In genomic region chr19:17748884-17749638, GRCh38 we compare ENCODE assay signal across 13 cellular contexts. TPM values are rescaled to one million over a fixed set of nuclear protein-coding genes. Genes with fewer than 3 reads are reported as not detected.
DNase-seq lines count a peak whose midpoint lies in the region; ATAC-seq and TF ChIP-seq lines count a peak whose summit lies in the region.
"Had no signal": no experiment of that assay in that cellular context is flagged by ENCODE, and none has a peak within 500 bp of the region (broad histone marks: within the 10 kb centered on the region; RNA-seq: fewer than 3 reads in every experiment).

No MANE protein-coding gene starts in this region.

- H3K4me2 ChIP-seq in HCT116 (ENCODE audit: low read length) = 0 out of 2 replicates have a peak overlapping the region, but pooled peaks have one; percentile 79

- H3K27ac Mint-ChIP-seq in CD4-positive, alpha-beta memory T cell = peak overlapping the region; percentile 49 to 98 (median 90)
- peak overlapping the region; percentile 64 for H3K27ac Mint-ChIP-seq in activated naive CD8-positive, alpha-beta T cell treated with anti-CD3 and anti-CD28 coated beads, Interleukin-2, amount 50 U/mL, for 24 hours
- peak overlapping the region; percentile 97 to 98 for H3K27ac Mint-ChIP-seq in natural killer cell treated with Interleukin-12 subunit alpha and Interleukin-12 subunit beta and Interleukin-15 and Interleukin-18, amount 100 ng/mL, for 72 hours

- peak overlapping the region; percentile 6 to 59 for H3K4me3 ChIP-seq in CD4-positive, alpha-beta memory T cell (ENCODE audit: low read length in 2 of 2)
- H3K4me3 ChIP-seq in HCT116 (replicated peaks in 1 of 2; ENCODE audit: low read depth in 1 of 2, low read length in 2 of 2) = no peak overlapping the region

- POLR2A ChIA-PET in CD4-positive, alpha-beta memory T cell (lab: Charles Lee; ENCODE audit: partially characterized antibody) = interaction anchor here (0.6 to 8.1 kb wide), 8 partner anchors 12 to 531 kb away, joined by 3 to 78 read pairs (median 3); partner anchors contain the start of gene MAP1S
- POLR2A ChIA-PET in HCT116 (lab: Charles Lee) = no interaction called here

- TF ChIP-seq POLR2A in HCT116 (IDR thresholded peaks at IDR 0.05; ENCODE audit: borderline replicate concordance, extremely low read depth, insufficient read depth, insufficient read length) = no peak

- H4K20me1 ChIP-seq in HCT116 (ENCODE audit: insufficient read depth) = no peaks in the 10 kb centered on the region

- no TSS peak for BruUV-seq in HCT116 (replicated peaks; lab: Mats Ljungman, UMichigan)

- no peaks in the 10 kb centered on the region for H3K9me3 Mint-ChIP-seq in CD4-positive, alpha-beta memory T cell
- no peaks in the 10 kb centered on the region for H3K9me3 Mint-ChIP-seq in activated naive CD8-positive, alpha-beta T cell treated with anti-CD3 and anti-CD28 coated beads, Interleukin-2, amount 50 U/mL, for 24 hours
- H3K9me3 Mint-ChIP-seq in natural killer cell treated with Interleukin-12 subunit alpha and Interleukin-12 subunit beta and Interleukin-15 and Interleukin-18, amount 100 ng/mL, for 72 hours = no peaks in the 10 kb centered on the region

- H3K9me3 ChIP-seq in CD4-positive, alpha-beta memory T cell (ENCODE audit: control insufficient read depth in 1 of 2, low read length in 2 of 2) = no peaks in the 10 kb centered on the region
- H3K9me3 ChIP-seq in HCT116 (ENCODE audit: control insufficient read depth in 1 of 2, insufficient read depth in 1 of 2, low read depth in 1 of 2, low read length in 2 of 2) = no peaks in the 10 kb centered on the region

- no peak overlapping the region for H2AFZ ChIP-seq in HCT116 (ENCODE audit: low read depth, low read length, poor library complexity, severe bottlenecking)

- RAD21 ChIA-PET in HCT116 (lab: Charles Lee; ENCODE audit: low non-redundant PET in 1 of 2, low total read pairs in 2 of 2, uncharacterized antibody in 2 of 2, unreplicated experiment in 2 of 2) = no interaction called here

- no peak for TF ChIP-seq RAD21 in HCT116 (IDR thresholded peaks at IDR 0.05; ENCODE audit: low read depth)

- H3K4me1 Mint-ChIP-seq in CD4-positive, alpha-beta memory T cell = peaks cover 28 to 67% (median 48%) of the 10 kb centered on the region in 4 donors
- peaks cover 55% of the 10 kb centered on the region for H3K4me1 Mint-ChIP-seq in activated naive CD8-positive, alpha-beta T cell treated with anti-CD3 and anti-CD28 coated beads, Interleukin-2, amount 50 U/mL, for 24 hours
- H3K4me1 Mint-ChIP-seq in natural killer cell treated with Interleukin-12 subunit alpha and Interleukin-12 subunit beta and Interleukin-15 and Interleukin-18, amount 100 ng/mL, for 72 hours (ENCODE audit: low read depth in 2 of 2) = peaks cover 32 to 40% of the 10 kb centered on the region in 2 donors

- no peaks in the 10 kb centered on the region for H3K27me3 ChIP-seq in CD4-positive, alpha-beta memory T cell (ENCODE audit: insufficient read depth, low read length)
- no peaks in the 10 kb centered on the region for H3K27me3 ChIP-seq in HCT116 (ENCODE audit: insufficient read depth, low read length)

- TF ChIP-seq CTCF in HCT116 (IDR thresholded peaks at IDR 0.05 in 2 of 3, conservative IDR thresholded peaks at IDR 0.05 in 1 of 3; ENCODE audit: borderline replicate concordance in 1 of 3, insufficient read depth in 1 of 3, low read depth in 2 of 3, low read length in 2 of 3) = no peak

- H3K36me3 ChIP-seq in CD4-positive, alpha-beta memory T cell (ENCODE audit: insufficient read depth, low read length) = peaks cover 2% of the 10 kb centered on the region
- H3K36me3 ChIP-seq in HCT116 (ENCODE audit: control insufficient read depth in 1 of 2, insufficient read depth in 2 of 2, low read length in 2 of 2) = no peaks in the 10 kb centered on the region

- H3K9ac ChIP-seq in HCT116 (ENCODE audit: low read length) = no peak overlapping the region

- H3K36me3 Mint-ChIP-seq in CD4-positive, alpha-beta memory T cell = peaks cover 0 to 9% of the 10 kb centered on the region in 2 donors
- no peaks in the 10 kb centered on the region for H3K36me3 Mint-ChIP-seq in activated naive CD8-positive, alpha-beta T cell treated with anti-CD3 and anti-CD28 coated beads, Interleukin-2, amount 50 U/mL, for 24 hours (ENCODE audit: low read depth)
- H3K36me3 Mint-ChIP-seq in natural killer cell treated with Interleukin-12 subunit alpha and Interleukin-12 subunit beta and Interleukin-15 and Interleukin-18, amount 100 ng/mL, for 72 hours = no peaks in the 10 kb centered on the region

- H3K4me3 Mint-ChIP-seq in CD4-positive, alpha-beta memory T cell = peak overlapping the region; percentile 92 to 96 (median 95)
- peak overlapping the region; percentile 80 for H3K4me3 Mint-ChIP-seq in activated naive CD8-positive, alpha-beta T cell treated with anti-CD3 and anti-CD28 coated beads, Interleukin-2, amount 50 U/mL, for 24 hours
- peak overlapping the region; percentile 92 for H3K4me3 Mint-ChIP-seq in natural killer cell treated with Interleukin-12 subunit alpha and Interleukin-12 subunit beta and Interleukin-15 and Interleukin-18, amount 100 ng/mL, for 72 hours

- no peak for DNase-seq in CD4-positive, alpha-beta memory T cell
- DNase-seq in HCT116 (ENCODE audit: low read depth, low spot score) (no peak), NOMO-1 treated with DMSO at 0.1 percent for 48 hours (lab: John Stamatoyannopoulos, UW; ENCODE audit: unreplicated experiment) (no peak), NCI-H69 (lab: John Stamatoyannopoulos, UW) (no peak), superior temporal gyrus (ENCODE audit: extremely low spot score) (no peak)
- no peak for DNase-seq in activated naive CD8-positive, alpha-beta T cell treated with anti-CD3 and anti-CD28 coated beads, Interleukin-2, amount 50 U/mL, for 24 hours
- DNase-seq in natural killer cell treated with Interleukin-12 subunit alpha and Interleukin-12 subunit beta and Interleukin-15 and Interleukin-18, amount 100 ng/mL, for 72 hours (ENCODE audit: low spot score) = no peak
- DNase-seq: aorta, COR-L47, Kasumi-1, NCI-H2029 treated with DMSO at 0.1 percent for 48 hours had no signal

- H3K9me2 ChIP-seq in HCT116 (ENCODE audit: insufficient read depth) = no peaks in the 10 kb centered on the region

- H3K79me2 ChIP-seq in HCT116 (ENCODE audit: insufficient read depth, low read length) = no peaks in the 10 kb centered on the region

- no peak for ATAC-seq in HCT116
- ATAC-seq in activated naive CD8-positive, alpha-beta T cell treated with anti-CD3 and anti-CD28 coated beads, Interleukin-2, amount 50 U/mL, for 24 hours = no peak
- ATAC-seq in natural killer cell treated with Interleukin-12 subunit alpha and Interleukin-12 subunit beta and Interleukin-15 and Interleukin-18, amount 100 ng/mL, for 72 hours = no peak
- ATAC-seq in HG03175 (IDR thresholded peaks at IDR 0.05; ENCODE audit: unreplicated experiment) = no peak
- ATAC-seq: right cardiac atrium had no signal

- peak overlapping the region; percentile 79 for H3K27ac ChIP-seq in CD4-positive, alpha-beta memory T cell (ENCODE audit: low read depth, low read length)
- no peak overlapping the region for H3K27ac ChIP-seq in HCT116 (ENCODE audit: low read depth, low read length)

- no peaks in the 10 kb centered on the region for H3K27me3 Mint-ChIP-seq in CD4-positive, alpha-beta memory T cell
- H3K27me3 Mint-ChIP-seq in activated naive CD8-positive, alpha-beta T cell treated with anti-CD3 and anti-CD28 coated beads, Interleukin-2, amount 50 U/mL, for 24 hours = no peaks in the 10 kb centered on the region
- H3K27me3 Mint-ChIP-seq in natural killer cell treated with Interleukin-12 subunit alpha and Interleukin-12 subunit beta and Interleukin-15 and Interleukin-18, amount 100 ng/mL, for 72 hours = no peaks in the 10 kb centered on the region

- H3K4me1 ChIP-seq in CD4-positive, alpha-beta memory T cell (ENCODE audit: insufficient read depth, low read length) = peaks cover 60% of the 10 kb centered on the region
- H3K4me1 ChIP-seq in HCT116 (ENCODE audit: control insufficient read depth in 1 of 2, insufficient read depth in 2 of 2, low read length in 2 of 2) = peaks cover 3 to 18% of the 10 kb centered on the region in 2 experiments; a peak in 3 of 4 replicates

- intact Hi-C loops in CD4-positive, alpha-beta memory T cell (cut with micrococcal nuclease) = loop anchor here (10.0 kb wide), 1 partner anchor 194 kb away; the partner anchor contains the start of gene COLGALT1
- intact Hi-C loops in HCT116 (cut with micrococcal nuclease) = no loop called here

- CTCF ChIA-PET in CD4-positive, alpha-beta memory T cell (lab: Charles Lee; ENCODE audit: partially characterized antibody) = interaction anchor here (1.1 to 3.4 kb wide), 3 partner anchors 47 to 184 kb away, joined by 3 to 11 read pairs (median 7); partner anchors contain the start of genes CCDC124 and RPL18A
- CTCF ChIA-PET in HCT116 (lab: Charles Lee) = no interaction called here

TF ChIP-seq in HCT116, 20 proteins besides CTCF, POLR2A, EP300 and RAD21:
- TF ChIP-seq CBX3 (IDR thresholded peaks at IDR 0.05; ENCODE audit: low read depth) (no peak), EZH2phosphoT487 (IDR thresholded peaks at IDR 0.05; ENCODE audit: borderline replicate concordance) (no peak), JUND (IDR thresholded peaks at IDR 0.05) (no peak)

RNA-seq across cellular contexts. Expression of gene FCHO1, which starts 2.2 kb away (rescaled TPM):
- 100 to 1,000 TPM in 1 of 2 experiments, 10 to 100 TPM in 1; 99.4 to 113 TPM for total RNA-seq in CD4-positive, alpha-beta memory T cell
- 10 to 100 TPM in 1 of 2 donors, 1 to 10 TPM in 1; 6.5 to 30.0 TPM for polyA plus RNA-seq in CD4-positive, alpha-beta memory T cell
- 28.1 TPM for total RNA-seq in HCT116 (2021; ENCODE audit: unreplicated experiment)
- 36.8 and 37.2 TPM in 2 replicates for polyA plus RNA-seq in HCT116 (2012)
- 10 to 100 TPM; 28.6 to 71.0 TPM for total RNA-seq in natural killer cell treated with Interleukin-12 subunit alpha and Interleukin-12 subunit beta and Interleukin-15 and Interleukin-18, amount 100 ng/mL, for 72 hours

RNA-seq across cellular contexts. Expression of gene MAP1S, which starts 29.8 kb away (rescaled TPM):
- total RNA-seq in CD4-positive, alpha-beta memory T cell = 10 to 100 TPM; 59.1 to 64.9 TPM
- polyA plus RNA-seq in CD4-positive, alpha-beta memory T cell = 10 to 100 TPM in 1 of 2 donors, 1 to 10 TPM in 1; 8.2 to 48.9 TPM
- total RNA-seq in HCT116 (2021; ENCODE audit: unreplicated experiment) = 80.8 TPM
- polyA plus RNA-seq in HCT116 (2012) = 81.9 and 125 TPM in 2 replicates
- 10 to 100 TPM; 71.0 to 75.6 TPM for total RNA-seq in natural killer cell treated with Interleukin-12 subunit alpha and Interleukin-12 subunit beta and Interleukin-15 and Interleukin-18, amount 100 ng/mL, for 72 hours

RNA-seq across cellular contexts. Expression of gene B3GNT3, which starts 45.9 kb away (rescaled TPM):
- total RNA-seq in CD4-positive, alpha-beta memory T cell = not detected
- polyA plus RNA-seq in CD4-positive, alpha-beta memory T cell = under 1 TPM; 0.34 to 0.72 TPM
- 22.2 TPM for total RNA-seq in HCT116 (2021; ENCODE audit: unreplicated experiment)
- 30.3 and 34.5 TPM in 2 replicates for polyA plus RNA-seq in HCT116 (2012)
- total RNA-seq in natural killer cell treated with Interleukin-12 subunit alpha and Interleukin-12 subunit beta and Interleukin-15 and Interleukin-18, amount 100 ng/mL, for 72 hours = not detected
- total RNA-seq: right cardiac atrium had no signal
- polyA plus RNA-seq: right cardiac atrium had no signal

Comparison
In these comparisons a context has a peak if more than half of its experiments do, and no peak if none do; other contexts are left out.
1. H3K4me3 ChIP-seq: peak in CD4-positive, alpha-beta memory T cell (2 of 2); none in HCT116 (0 of 2).
2. RNA of gene B3GNT3, which starts 45.9 kb away (total RNA-seq): 22.2 TPM in HCT116 (single experiment); not detected in natural killer cell treated with Interleukin-12 subunit alpha and Interleukin-12 subunit beta and Interleukin-15 and Interleukin-18, amount 100 ng/mL, for 72 hours and not detected in CD4-positive, alpha-beta memory T cell; every median in the first group is over 10 times any median in the second.
3. Peak in every context shown above with its lines, with median percentiles within 50 percentile points of each other: H3K27ac Mint-ChIP-seq and H3K4me3 Mint-ChIP-seq.